Comparison of ENCODE assay signal across 10 cellular contexts in genomic region chr2:111239107-111239506, GRCh38.
DNase-seq lines count a peak whose midpoint lies in the region; ATAC-seq and TF ChIP-seq lines count a peak whose summit lies in the region.
"Had no signal": no experiment of that assay in that cellular context is flagged by ENCODE, and none has a peak within 500 bp of the region (broad histone marks: within the 10 kb centered on the region; RNA-seq: fewer than 3 reads in every experiment).

No MANE protein-coding gene starts in this region.

- H3K36me3 ChIP-seq in DND-41 (ENCODE audit: insufficient read depth, low read length) = peaks cover 23% of the 10 kb centered on the region
- H3K36me3 ChIP-seq in aorta (ENCODE audit: control insufficient read depth in 1 of 2, insufficient read depth in 2 of 2, low read length in 1 of 2) = no peaks in the 10 kb centered on the region

- ATAC-seq in DND-41 (ENCODE audit: insufficient read depth, low read depth) (peak; percentile 37; the same call in 1 of the 3 replicates), GM19025 (IDR thresholded peaks at IDR 0.05; ENCODE audit: low read depth, unreplicated experiment) (peak; percentile 97), HG02588 (IDR thresholded peaks at IDR 0.05; ENCODE audit: unreplicated experiment) (peak; percentile 80), HG03442 (IDR thresholded peaks at IDR 0.05; ENCODE audit: unreplicated experiment) (peak; percentile 91), aorta (ENCODE audit: low FRiP score) (no peak)

- intact Hi-C loops in aorta (cut with DNase I) = no loop called here

- no peak for DNase-seq in DND-41
- DNase-seq in NOMO-1 treated with dmso at 0.1 percent for 144 hours (lab: John Stamatoyannopoulos, UW; ENCODE audit: unreplicated experiment) = no peak
- no peak for DNase-seq in NCI-H2171 (lab: John Stamatoyannopoulos, UW)
- DNase-seq in aorta = no peak
- no peak for DNase-seq in NCI-H526 (lab: John Stamatoyannopoulos, UW)
- DNase-seq: mammary epithelial cell had no signal

- 96% methylated on average over 4 of the region's 4 CpGs for WGBS in aorta, 2 donors

- H3K27me3 ChIP-seq in DND-41 (ENCODE audit: insufficient read depth, low read length, poor library complexity) (no peaks in the 10 kb centered on the region), aorta (ENCODE audit: control insufficient read depth in 1 of 2, insufficient read depth in 2 of 2, low read length in 1 of 2) (no peaks in the 10 kb centered on the region)

- no peak overlapping the region for H3K4me2 ChIP-seq in DND-41 (ENCODE audit: insufficient read depth, low read length)

- H2AFZ ChIP-seq in DND-41 (ENCODE audit: low read depth, low read length) = no peak overlapping the region
- H2AFZ ChIP-seq: parathyroid adenoma had no signal

- H4K20me1 ChIP-seq in DND-41 (ENCODE audit: insufficient read depth, low read length) = no peaks in the 10 kb centered on the region

- peak overlapping the region; percentile 29; the same call in 1 of the 2 replicates for H3K27ac ChIP-seq in DND-41 (ENCODE audit: low read length)
- no peak overlapping the region for H3K27ac ChIP-seq in aorta (ENCODE audit: low read depth in 1 of 2, low read length in 2 of 2)
- H3K27ac ChIP-seq: parathyroid adenoma had no signal

- TF ChIP-seq CTCF in DND-41 (IDR thresholded peaks at IDR 0.05; ENCODE audit: borderline replicate concordance, extremely low read depth, low read length, poor library complexity, severe bottlenecking) = no peak

- H3K4me1 ChIP-seq in DND-41 (ENCODE audit: insufficient read depth, low read length) (no peaks in the 10 kb centered on the region), aorta (ENCODE audit: control insufficient read depth in 1 of 2, insufficient read depth in 2 of 2, low read length in 2 of 2) (no peaks in the 10 kb centered on the region)
- H3K4me1 ChIP-seq: parathyroid adenoma had no signal

- no peak overlapping the region for H3K9ac ChIP-seq in DND-41 (ENCODE audit: low read depth, low read length)
- H3K9ac ChIP-seq: parathyroid adenoma had no signal

- no peaks in the 10 kb centered on the region for H3K79me2 ChIP-seq in DND-41 (ENCODE audit: insufficient read depth, low read length)
- H3K79me2 ChIP-seq: parathyroid adenoma had no signal

- H3K9me3 ChIP-seq in DND-41 (ENCODE audit: insufficient read depth, low read length, severe bottlenecking) (no peaks in the 10 kb centered on the region), aorta (ENCODE audit: control insufficient read depth, low read length) (no peaks in the 10 kb centered on the region)

- no peak overlapping the region for H3K4me3 ChIP-seq in DND-41 (ENCODE audit: low read depth in 1 of 2, low read length in 2 of 2)
- no peak overlapping the region for H3K4me3 ChIP-seq in aorta (ENCODE audit: low read length in 2 of 2)
